ENCODE assay signal across 9 cellular contexts in genomic region chr16:2518823-2519710, GRCh38. TPM values are rescaled to one million over a fixed set of nuclear protein-coding genes. Genes with fewer than 3 reads are reported as not detected.
DNase-seq lines count a peak whose midpoint lies in the region; ATAC-seq and TF ChIP-seq lines count a peak whose summit lies in the region.
"Had no signal": no experiment of that assay in that cellular context is flagged by ENCODE, and none has a peak within 500 bp of the region (broad histone marks: within the 10 kb centered on the region; RNA-seq: fewer than 3 reads in every experiment).

No MANE protein-coding gene starts in this region.

- H3K4me3 ChIP-seq in mucosa of rectum (ENCODE audit: low read length in 2 of 2), result peak overlapping the region in 1 of 2 donors; percentile 30
- peak overlapping the region; percentile 67 for H3K4me3 ChIP-seq in tibial artery
- no peak overlapping the region for H3K4me3 ChIP-seq in SJCRH30

- peak overlapping the region; percentile 74 for H3K4me3 Mint-ChIP-seq in T-helper 2 cell treated with Interferon-gamma antibody and Interleukin-4, amounts not matched to agents 5 μg/mL and 100 μg/mL, for 36 hours
- H3K4me3 Mint-ChIP-seq in central memory CD8-positive, alpha-beta T cell, result peak overlapping the region; percentile 79

- H3K9ac ChIP-seq in mucosa of rectum (ENCODE audit: low read depth in 1 of 2, low read length in 2 of 2), result peak overlapping the region in 1 of 2 donors; percentile 46

- H3K36me3 Mint-ChIP-seq in T-helper 2 cell treated with Interferon-gamma antibody and Interleukin-4, amounts not matched to agents 5 μg/mL and 100 μg/mL, for 36 hours (ENCODE audit: low read depth), result peaks cover 22% of the 10 kb centered on the region
- H3K36me3 Mint-ChIP-seq in central memory CD8-positive, alpha-beta T cell (ENCODE audit: insufficient read depth), result peaks cover 43% of the 10 kb centered on the region

- no peak for TF ChIP-seq CTCF in tibial artery (IDR thresholded peaks at IDR 0.05)

- H3K36me3 ChIP-seq in mucosa of rectum (ENCODE audit: control insufficient read depth in 2 of 2, insufficient read depth in 2 of 2, low read length in 2 of 2), result peaks cover 6 to 13% of the 10 kb centered on the region in 2 donors
- peaks cover 0 to 22% (median 16%) of the 10 kb centered on the region in 3 donors for H3K36me3 ChIP-seq in tibial artery
- no peaks in the 10 kb centered on the region for H3K36me3 ChIP-seq in SJCRH30

- no peak for DNase-seq in T-helper 2 cell treated with Interferon-gamma antibody and Interleukin-4, amounts not matched to agents 5 μg/mL and 100 μg/mL, for 36 hours (ENCODE audit: low spot score)
- DNase-seq in T-helper 2 cell, result no peak
- no peak for DNase-seq in central memory CD8-positive, alpha-beta T cell (ENCODE audit: low spot score in 2 of 2)
- peak in 1 of 2 donors; percentile 27 for DNase-seq in tibial artery
- DNase-seq in NOMO-1 (lab: John Stamatoyannopoulos, UW; ENCODE audit: unreplicated experiment in 2 of 2), result no peak
- DNase-seq in SJCRH30, result no peak
- no peak for DNase-seq in NCI-H1417 treated with DMSO at 0.1 percent for 48 hours (lab: John Stamatoyannopoulos, UW)

- peak overlapping the region; percentile 69 to 80 for H3K27ac ChIP-seq in mucosa of rectum (ENCODE audit: low read depth in 2 of 2, low read length in 2 of 2)
- peak overlapping the region; percentile 83 to 99 for H3K27ac ChIP-seq in tibial artery
- no peak overlapping the region for H3K27ac ChIP-seq in SJCRH30

- no peaks in the 10 kb centered on the region for H3K9me3 Mint-ChIP-seq in T-helper 2 cell treated with Interferon-gamma antibody and Interleukin-4, amounts not matched to agents 5 μg/mL and 100 μg/mL, for 36 hours
- no peaks in the 10 kb centered on the region for H3K9me3 Mint-ChIP-seq in central memory CD8-positive, alpha-beta T cell

- no peaks in the 10 kb centered on the region for H3K9me3 ChIP-seq in mucosa of rectum (ENCODE audit: control insufficient read depth in 2 of 2, low read length in 2 of 2)
- no peaks in the 10 kb centered on the region for H3K9me3 ChIP-seq in tibial artery
- no peaks in the 10 kb centered on the region for H3K9me3 ChIP-seq in SJCRH30 (replicated peaks)

- peaks cover 59 to 62% of the 10 kb centered on the region in 2 donors for H3K4me1 ChIP-seq in mucosa of rectum (ENCODE audit: control insufficient read depth in 2 of 2, insufficient read depth in 2 of 2, low read length in 2 of 2)
- peaks cover 7 to 64% (median 59%) of the 10 kb centered on the region in 4 donors for H3K4me1 ChIP-seq in tibial artery
- peaks cover 9% of the 10 kb centered on the region; the same call in 1 of the 2 replicates for H3K4me1 ChIP-seq in SJCRH30

- intact Hi-C loops in tibial artery (cut with DNase I; ENCODE audit: low total_unique reads), result no loop called here

- peaks cover 31% of the 10 kb centered on the region for H3K4me1 Mint-ChIP-seq in T-helper 2 cell treated with Interferon-gamma antibody and Interleukin-4, amounts not matched to agents 5 μg/mL and 100 μg/mL, for 36 hours (ENCODE audit: low read depth)
- peaks cover 67% of the 10 kb centered on the region for H3K4me1 Mint-ChIP-seq in central memory CD8-positive, alpha-beta T cell

- no peak for ATAC-seq in central memory CD8-positive, alpha-beta T cell (replicated peaks; ENCODE audit: extremely low read depth, poor library complexity, severe bottlenecking)

- H3K27me3 ChIP-seq in mucosa of rectum (ENCODE audit: control insufficient read depth in 2 of 2, insufficient read depth in 2 of 2, low read length in 2 of 2) (no peaks in the 10 kb centered on the region), tibial artery (no peaks in the 10 kb centered on the region), SJCRH30 (no peaks in the 10 kb centered on the region)

- H3K27me3 Mint-ChIP-seq in T-helper 2 cell treated with Interferon-gamma antibody and Interleukin-4, amounts not matched to agents 5 μg/mL and 100 μg/mL, for 36 hours (ENCODE audit: low read depth), result no peaks in the 10 kb centered on the region
- H3K27me3 Mint-ChIP-seq in central memory CD8-positive, alpha-beta T cell, result no peaks in the 10 kb centered on the region

- peak overlapping the region; percentile 92 for H3K27ac Mint-ChIP-seq in T-helper 2 cell treated with Interferon-gamma antibody and Interleukin-4, amounts not matched to agents 5 μg/mL and 100 μg/mL, for 36 hours
- H3K27ac Mint-ChIP-seq in central memory CD8-positive, alpha-beta T cell (ENCODE audit: low read depth), result peak overlapping the region; percentile 93

RNA-seq across cellular contexts. Expression of gene AMDHD2, which starts 1.1 kb away (rescaled TPM):
- total RNA-seq in SJCRH30 (2014; rRNA removed; shearing (Covaris generic)), result 14.8 and 16.1 TPM in 2 replicates

RNA-seq across cellular contexts. Expression of gene ATP6V0C, which starts 5.3 kb away (rescaled TPM):
- 28.7 and 28.8 TPM in 2 replicates for total RNA-seq in SJCRH30 (2014; rRNA removed; shearing (Covaris generic))

RNA-seq across cellular contexts. Expression of gene CEMP1, which starts 12.1 kb away (rescaled TPM):
- total RNA-seq in SJCRH30 (2014; rRNA removed; shearing (Covaris generic)), result not detected in 2 replicates
- total RNA-seq: kidney epithelial cell had no signal

RNA-seq across cellular contexts. Expression of gene PDPK1, which starts 18.8 kb away (rescaled TPM):
- 27.9 and 28.0 TPM in 2 replicates for total RNA-seq in SJCRH30 (2014; rRNA removed; shearing (Covaris generic))

RNA-seq across cellular contexts. Expression of gene TBC1D24, which starts 44.1 kb away (rescaled TPM):
- 19.8 and 21.8 TPM in 2 replicates for total RNA-seq in SJCRH30 (2014; rRNA removed; shearing (Covaris generic))
